8 cellular contexts compared by ENCODE assay signal in genomic region chr10:112471878-112472487, GRCh38. TPM values are rescaled to one million over a fixed set of nuclear protein-coding genes. Genes with fewer than 3 reads are reported as not detected.
DNase-seq lines count a peak whose midpoint lies in the region; ATAC-seq, FAIRE-seq and TF ChIP-seq lines count a peak whose summit lies in the region.

No MANE protein-coding gene starts in this region.

- peaks cover 4% of the 10 kb centered on the region for H3K4me1 Mint-ChIP-seq in endodermal cell

- no peak overlapping the region for H3K27ac ChIP-seq in endodermal cell (ENCODE audit: low read depth, low read length)

- peak; percentile 53 for ATAC-seq in GM19328 (IDR thresholded peaks at IDR 0.05; ENCODE audit: unreplicated experiment)

- no peak overlapping the region for H3K27ac Mint-ChIP-seq in endodermal cell

- no peaks in the 10 kb centered on the region for H3K9me3 ChIP-seq in endodermal cell (ENCODE audit: control insufficient read depth, low read length)

- FAIRE-seq in RCC 7860 (lab: Jason Lieb, UNC) = peak; percentile 88

- H3K27me3 Mint-ChIP-seq in endodermal cell (ENCODE audit: insufficient read depth) = no peaks in the 10 kb centered on the region

- H3K4me1 ChIP-seq in endodermal cell (ENCODE audit: control insufficient read depth, insufficient read depth, low read length) = no peaks in the 10 kb centered on the region

- WGBS in endodermal cell (ENCODE audit: insufficient coverage in 1 of 2, insufficient read length in 1 of 2), 2 experiments = 55 to 66% methylated on average over 2 to 4 of the region's 4 CpGs

- H3K4me3 ChIP-seq in endodermal cell (ENCODE audit: low read length) = no peak overlapping the region

- H3K36me3 ChIP-seq in endodermal cell (ENCODE audit: control insufficient read depth, insufficient read depth, low read length) = peaks cover 15% of the 10 kb centered on the region

- no peaks in the 10 kb centered on the region for H3K27me3 ChIP-seq in endodermal cell (ENCODE audit: control insufficient read depth, insufficient read depth, low read length, poor library complexity, severe bottlenecking)

- no peak overlapping the region for H3K9ac ChIP-seq in endodermal cell (ENCODE audit: extremely low read depth, low read length, poor library complexity, severe bottlenecking)

- peaks cover 13% of the 10 kb centered on the region for H3K36me3 Mint-ChIP-seq in endodermal cell (ENCODE audit: low read depth)

- no peak overlapping the region for H3K4me3 Mint-ChIP-seq in endodermal cell

- TF ChIP-seq CTCF in endodermal cell (conservative IDR thresholded peaks at IDR 0.05) = peak; percentile 81

- no peaks in the 10 kb centered on the region for H3K9me3 Mint-ChIP-seq in endodermal cell

- DNase-seq in DMS114 treated with DMSO at 0.1 percent for 48 hours (lab: John Stamatoyannopoulos, UW; ENCODE audit: unreplicated experiment) (peak; percentile 84), HK-2 (ENCODE audit: unreplicated experiment) (peak; percentile 11), RCC 7860 (ENCODE audit: low spot score) (peak; percentile 62), endodermal cell (peak; percentile 65), midbrain (lab: John Stamatoyannopoulos, UW) (peak; percentile 22), GOT3 (lab: John Stamatoyannopoulos, UW) (no peak), NCI-H524 treated with DMSO at 0.1 percent for 48 hours (lab: John Stamatoyannopoulos, UW) (no peak)

RNA-seq across cellular contexts. Expression of gene VTI1A, which starts 25.0 kb away (rescaled TPM):
- total RNA-seq in endodermal cell = 10 to 100 TPM; 27.0 to 29.9 TPM
- polyA plus RNA-seq in endodermal cell (2013, experiment 1 of 2) = 14.6 TPM
- polyA plus RNA-seq in endodermal cell (2013, experiment 2 of 2) = 13.4 TPM

RNA-seq across cellular contexts. Expression of gene ZDHHC6, which starts 25.3 kb away (rescaled TPM):
- total RNA-seq in endodermal cell = 10 to 100 TPM; 30.4 to 35.7 TPM
- polyA plus RNA-seq in endodermal cell (2013, experiment 1 of 2) = 33.2 TPM
- polyA plus RNA-seq in endodermal cell (2013, experiment 2 of 2) = 30.8 TPM

Comparison
In these comparisons a context has a peak if more than half of its experiments do, and no peak if none do; other contexts are left out.
1. DNase-seq: peak in DMS114 treated with DMSO at 0.1 percent for 48 hours (single experiment), HK-2 (single experiment), RCC 7860 (single experiment), endodermal cell (single experiment) and midbrain (single experiment); none in GOT3 (single experiment) and NCI-H524 treated with DMSO at 0.1 percent for 48 hours (single experiment).